In genomic region chr10:51095444-51095843, GRCh38 we compare ENCODE assay signal across 15 cellular contexts. TPM values are rescaled to one million over a fixed set of nuclear protein-coding genes. Genes with fewer than 3 reads are reported as not detected.
A peak's percentile ranks its signal among the peaks of the same experiment; 100 is the strongest.
DNase-seq lines count a peak whose midpoint lies in the region; TF ChIP-seq lines count a peak whose summit lies in the region.
"Had no signal": no experiment of that assay in that cellular context is flagged by ENCODE, and none has a peak within 500 bp of the region (broad histone marks: within the 10 kb centered on the region; RNA-seq: fewer than 3 reads in every experiment).

No MANE protein-coding gene starts in this region.

- no peaks in the 10 kb centered on the region for H3K27me3 ChIP-seq in muscle layer of colon (ENCODE audit: control insufficient read depth in 1 of 2, insufficient read depth in 2 of 2, low read length in 2 of 2)
- no peaks in the 10 kb centered on the region for H3K27me3 ChIP-seq in transverse colon
- H3K27me3 ChIP-seq in SK-N-SH (ENCODE audit: insufficient read depth), result no peaks in the 10 kb centered on the region

- TF ChIP-seq CTCF in HEK293 (tag by site-specific recombination; IDR thresholded peaks at IDR 0.05), result no peak
- TF ChIP-seq CTCF in transverse colon (IDR thresholded peaks at IDR 0.05), result no peak
- no peak for TF ChIP-seq CTCF in SK-N-SH (IDR thresholded peaks at IDR 0.05)

- H2AFZ ChIP-seq in SK-N-SH (ENCODE audit: low read depth), result no peak overlapping the region

- no peaks in the 10 kb centered on the region for H3K36me3 ChIP-seq in HEK293 (ENCODE audit: control insufficient read depth in 2 of 2, insufficient read depth in 1 of 2, low read length in 2 of 2)
- no peaks in the 10 kb centered on the region for H3K36me3 ChIP-seq in muscle layer of colon (ENCODE audit: insufficient read depth, low read length)
- no peaks in the 10 kb centered on the region for H3K36me3 ChIP-seq in transverse colon
- H3K36me3 ChIP-seq in SK-N-SH (replicated peaks in 1 of 2; ENCODE audit: control insufficient read depth in 1 of 2, insufficient read depth in 2 of 2, low read length in 1 of 2), result no peaks in the 10 kb centered on the region

- H3F3A ChIP-seq in SK-N-SH (replicated peaks; ENCODE audit: insufficient read depth), result peaks cover 5% of the 10 kb centered on the region

- peak; percentile 15 for DNase-seq in OCI-M1 (lab: John Stamatoyannopoulos, UW)
- DNase-seq in transverse colon, result no peak
- DNase-seq in SW480 (ENCODE audit: low spot score), result no peak
- no peak for DNase-seq in SW 1271 (lab: John Stamatoyannopoulos, UW)
- no peak for DNase-seq in SK-N-SH
- DNase-seq: CD8-positive, alpha-beta T cell; COR-L47; DMS153; DMS79 treated with DMSO at 0.1 percent for 48 hours; EL; HCEC 1CT had no signal

- H3K9me3 ChIP-seq in HEK293 (ENCODE audit: control insufficient read depth, insufficient read depth, low read depth, low read length), result no peaks in the 10 kb centered on the region
- H3K9me3 ChIP-seq in muscle layer of colon (ENCODE audit: low read length), result no peaks in the 10 kb centered on the region
- no peaks in the 10 kb centered on the region for H3K9me3 ChIP-seq in transverse colon
- H3K9me3 ChIP-seq in SK-N-SH, result no peaks in the 10 kb centered on the region
- H3K9me3 ChIP-seq: A549 had no signal

- H3K4me2 ChIP-seq in SK-N-SH, result no peak overlapping the region
- H3K4me2 ChIP-seq: A549 had no signal

- in situ Hi-C loops in transverse colon (cut with MboI; ENCODE audit: low pct_ligation_motif_present in 1 of 4, low pct_unique_long_range_greater_than_20kb in 1 of 4, low sequenced_read_pairs in 3 of 4), result no loop called here

- no peak overlapping the region for H3K4me3 ChIP-seq in HEK293 (ENCODE audit: low read depth, low read length)
- no peak overlapping the region for H3K4me3 ChIP-seq in muscle layer of colon (ENCODE audit: low read depth in 1 of 2, low read length in 2 of 2)
- no peak overlapping the region for H3K4me3 ChIP-seq in transverse colon
- no peak overlapping the region for H3K4me3 ChIP-seq in SK-N-SH (ENCODE audit: low read depth in 2 of 2, low read length in 1 of 2)
- H3K4me3 ChIP-seq: A549 had no signal

- no peak for TF ChIP-seq RAD21 in SK-N-SH (IDR thresholded peaks at IDR 0.05; ENCODE audit: low read length)

- no peak for TF ChIP-seq POLR2A in transverse colon (IDR thresholded peaks at IDR 0.05)

- TF ChIP-seq EP300 in transverse colon (IDR thresholded peaks at IDR 0.05; ENCODE audit: low read depth), result no peak
- no peak for TF ChIP-seq EP300 in SK-N-SH (IDR thresholded peaks at IDR 0.05; ENCODE audit: borderline replicate concordance in 1 of 2, low read depth in 1 of 2, low read length in 1 of 2)

- no peaks in the 10 kb centered on the region for H4K20me1 ChIP-seq in SK-N-SH (ENCODE audit: insufficient read depth)

- CTCF ChIA-PET in HEK293 (lab: Yijun Ruan, JAX) (no interaction called here), SK-N-SH (lab: Yijun Ruan, JAX) (interaction anchor here (0.6 to 0.7 kb wide), 2 partner anchors 327 to 1231 kb away, joined by 3 to 4 read pairs; no protein-coding TSS in a partner anchor)

- WGBS in transverse colon (ENCODE audit: low coverage in 1 of 2), 2 donors, result 74 to 92% methylated on average over 3 of the region's 3 CpGs
- WGBS in SK-N-SH (ENCODE audit: low lambda C conversion rate), result 89% methylated on average over 3 of the region's 3 CpGs

- H3K4me1 ChIP-seq in HEK293 (ENCODE audit: control insufficient read depth, insufficient read depth, low read length) (peaks cover 5% of the 10 kb centered on the region; the same call in 1 of the 2 replicates), muscle layer of colon (ENCODE audit: insufficient read depth, low read length) (peaks cover 40% of the 10 kb centered on the region), transverse colon (peaks cover 0 to 9% (median 0%) of the 10 kb centered on the region in 4 donors), SK-N-SH (ENCODE audit: control insufficient read depth in 1 of 2, insufficient read depth in 2 of 2, low read depth in 1 of 2, low read length in 1 of 2) (peaks cover 0 to 3% of the 10 kb centered on the region in 2 experiments; a peak in 2 of 4 replicates)
- H3K4me1 ChIP-seq: A549 had no signal

- H3K9me2 ChIP-seq in SK-N-SH, result no peaks in the 10 kb centered on the region

- H3K9ac ChIP-seq in muscle layer of colon (ENCODE audit: low read length), result peak overlapping the region; percentile 2
- no peak overlapping the region for H3K9ac ChIP-seq in SK-N-SH

- intact Hi-C loops in transverse colon (cut with DNase I; ENCODE audit: low total_unique reads), result no loop called here

- H3K27ac ChIP-seq in HEK293 (ENCODE audit: extremely low read depth, low read depth, low read length) (no peak overlapping the region), muscle layer of colon (ENCODE audit: low read depth, low read length) (peak overlapping the region; percentile 62), transverse colon (peak overlapping the region in 3 of 4 donors; percentile 26 to 35 (median 32)), SK-N-SH (ENCODE audit: low read depth in 2 of 2, low read length in 1 of 2) (no peak overlapping the region)
- H3K27ac ChIP-seq: A549 had no signal

- POLR2A ChIA-PET in HEK293 (lab: Yijun Ruan, JAX) (no interaction called here), SK-N-SH (lab: Yijun Ruan, JAX) (no interaction called here)

- H3K79me2 ChIP-seq in SK-N-SH (ENCODE audit: insufficient read depth), result no peaks in the 10 kb centered on the region

TF ChIP-seq in HEK293, 187 proteins besides CTCF, POLR2A, EP300 and RAD21:
- no peak for TF ChIP-seq ZNF747 (tag by site-specific recombination; IDR thresholded peaks at IDR 0.05)
- TF ChIP-seq ZNF621 (tag by site-specific recombination; IDR thresholded peaks at IDR 0.05), result no peak
- peak; percentile 84; the same call in 1 of the 2 replicates for TF ChIP-seq MZF1 (tag by site-specific recombination; IDR thresholded peaks at IDR 0.05; ENCODE audit: borderline replicate concordance)
- TF ChIP-seq PRDM6 (tag by site-specific recombination; IDR thresholded peaks at IDR 0.05), result peak; percentile 34; the same call in 1 of the 2 replicates
- TF ChIP-seq ZNF157 (tag by site-specific recombination; IDR thresholded peaks at IDR 0.05), result no peak
- TF ChIP-seq REPIN1 (tag by site-specific recombination; IDR thresholded peaks at IDR 0.05; ENCODE audit: low read depth), result no peak
- no peak for TF ChIP-seq ZNF596 (tag by site-specific recombination; IDR thresholded peaks at IDR 0.05)
- no peak for TF ChIP-seq ZNF791 (tag by site-specific recombination; IDR thresholded peaks at IDR 0.05)
- TF ChIP-seq ZNF473 (tag by site-specific recombination; IDR thresholded peaks at IDR 0.05), result no peak
TF ChIP-seq in HEK293: peak in this region for 2.

TF ChIP-seq in SK-N-SH, 30 proteins besides CTCF, POLR2A, EP300 and RAD21:
- no peak for TF ChIP-seq POLR2AphosphoS5 (IDR thresholded peaks at IDR 0.05; ENCODE audit: low read depth, low read length)
- no peak for TF ChIP-seq GABPA (IDR thresholded peaks at IDR 0.05; ENCODE audit: low read depth)
- no peak for TF ChIP-seq TEAD4 (IDR thresholded peaks at IDR 0.05; ENCODE audit: borderline replicate concordance, insufficient read depth)
- no peak for TF ChIP-seq USF1 (IDR thresholded peaks at IDR 0.05; ENCODE audit: borderline replicate concordance, low read depth)
- no peak for TF ChIP-seq TAF1 (IDR thresholded peaks at IDR 0.05; ENCODE audit: borderline replicate concordance, low read depth, low read length)
- TF ChIP-seq USF2 (IDR thresholded peaks at IDR 0.05; ENCODE audit: borderline replicate concordance, low read depth, low read length), result no peak
- no peak for TF ChIP-seq YY1 (IDR thresholded peaks at IDR 0.05; ENCODE audit: low read depth)
- no peak for TF ChIP-seq NFIC (IDR thresholded peaks at IDR 0.05; ENCODE audit: borderline replicate concordance)

RNA-seq across cellular contexts. Expression of gene PRKG1, which starts 21.2 kb away (rescaled TPM):
- total RNA-seq in transverse colon, result 10 to 100 TPM; 17.6 to 30.6 (median 26.9) TPM
- 4.1 and 4.3 TPM in 2 replicates for polyA plus RNA-seq in SK-N-SH (2012; rRNA removed)
- polyA plus RNA-seq in SK-N-SH (2012; cell fraction: cytosol; rRNA removed), result 3.6 and 3.8 TPM in 2 replicates
- 4.3 and 5.6 TPM in 2 replicates for polyA plus RNA-seq in SK-N-SH (2012; cell fraction: nucleus; rRNA removed)
- total RNA-seq: CD8-positive, alpha-beta T cell had no signal
- polyA plus RNA-seq: A549, CD14-positive monocyte had no signal

Comparison
In these comparisons a context has a peak if more than half of its experiments do, and no peak if none do; other contexts are left out.
1. H3K27ac ChIP-seq: peak in muscle layer of colon (single experiment) and transverse colon (3 of 4); none in HEK293 (single experiment) and SK-N-SH (0 of 2).